ENCODE assay signal across 10 cellular contexts in the genomic region with DNA sequence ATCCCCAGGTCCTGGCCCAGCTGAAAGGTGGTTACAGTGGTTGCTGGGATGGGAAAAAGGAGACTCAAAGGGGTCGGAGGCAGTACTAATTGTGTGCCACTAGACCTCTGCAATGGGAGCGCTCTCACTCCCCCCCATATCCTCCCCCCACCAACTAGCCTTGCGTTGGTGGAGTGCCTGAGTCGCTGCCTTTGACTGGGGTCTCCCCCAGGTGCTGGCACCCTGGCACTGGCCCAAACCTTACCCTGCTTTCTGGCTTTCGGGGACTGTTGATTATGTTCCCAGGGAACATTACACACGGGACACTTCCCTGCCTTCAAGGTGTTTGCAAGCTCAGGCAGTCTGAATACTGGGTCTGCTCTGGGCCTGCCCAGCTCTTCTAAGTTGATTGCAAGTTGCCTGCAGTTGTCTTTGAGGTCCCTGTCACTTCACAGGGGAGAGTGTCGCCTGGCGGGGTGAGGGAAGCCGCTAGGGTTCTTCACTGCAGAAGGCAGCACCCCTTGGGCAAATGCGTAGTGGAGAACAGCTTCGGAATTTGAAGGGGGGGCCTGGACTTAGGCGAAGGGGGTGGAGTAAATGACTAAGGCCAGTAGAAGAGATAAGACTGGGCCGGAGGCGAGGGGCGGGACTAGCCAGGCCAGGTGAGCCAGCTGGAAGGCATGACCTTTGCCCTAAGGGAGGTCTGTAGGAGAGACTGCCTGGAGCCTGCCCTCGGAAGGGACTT.
DNase-seq lines count a peak whose midpoint lies in the region; ATAC-seq, FAIRE-seq and TF ChIP-seq lines count a peak whose summit lies in the region.
"Had no signal": no experiment of that assay in that cellular context is flagged by ENCODE, and none has a peak within 500 bp of the region (broad histone marks: within the 10 kb centered on the region; RNA-seq: fewer than 3 reads in every experiment).

No MANE protein-coding gene starts in this region.

- H3K9me3 Mint-ChIP-seq in activated naive CD8-positive, alpha-beta T cell treated with anti-CD3 and anti-CD28 coated beads for 36 hours: no peaks in the 10 kb centered on the region

- intact Hi-C loops in left ventricle myocardium inferior (cut with micrococcal nuclease) (no loop called here), heart right ventricle (cut with DNase I) (no loop called here), right lobe of liver (cut with DNase I) (no loop called here), sciatic nerve (cut with DNase I) (no loop called here)

- peaks cover 5% of the 10 kb centered on the region for H3K36me3 Mint-ChIP-seq in activated naive CD8-positive, alpha-beta T cell treated with anti-CD3 and anti-CD28 coated beads for 36 hours

- peak overlapping the region; percentile 63 for H3K27ac Mint-ChIP-seq in activated naive CD8-positive, alpha-beta T cell treated with anti-CD3 and anti-CD28 coated beads for 36 hours

- peaks cover 62% of the 10 kb centered on the region for H3K4me1 Mint-ChIP-seq in activated naive CD8-positive, alpha-beta T cell treated with anti-CD3 and anti-CD28 coated beads for 36 hours

- TF ChIP-seq CTCF in left ventricle myocardium inferior (IDR thresholded peaks at IDR 0.05; ENCODE audit: borderline replicate concordance): no peak
- no peak for TF ChIP-seq CTCF in heart right ventricle (IDR thresholded peaks at IDR 0.05)
- TF ChIP-seq CTCF in right lobe of liver (IDR thresholded peaks at IDR 0.05): no peak

- WGBS in heart right ventricle, 2 donors: 62 to 63% methylated on average over 16 of the region's 16 CpGs
- 41% methylated on average over 10 of the region's 16 CpGs for WGBS in right lobe of liver (ENCODE audit: insufficient coverage, low coverage, low lambda C conversion rate, missing lambda C conversion rate)

- H3K4me3 Mint-ChIP-seq in activated naive CD8-positive, alpha-beta T cell treated with anti-CD3 and anti-CD28 coated beads for 36 hours: peak overlapping the region; percentile 87

- peaks cover 61% of the 10 kb centered on the region for H3K4me1 ChIP-seq in left ventricle myocardium inferior
- H3K4me1 ChIP-seq in heart right ventricle: peaks cover 5 to 68% (median 33%) of the 10 kb centered on the region in 9 donors
- H3K4me1 ChIP-seq in right lobe of liver: peaks cover 0 to 45% (median 16%) of the 10 kb centered on the region in 4 donors

- H3K36me3 ChIP-seq in left ventricle myocardium inferior (no peaks in the 10 kb centered on the region), heart right ventricle (no peaks in the 10 kb centered on the region), right lobe of liver (no peaks in the 10 kb centered on the region)
- H3K36me3 ChIP-seq: heart left ventricle had no signal

- no peak for DNase-seq in left ventricle myocardium inferior
- no peak for DNase-seq in heart right ventricle
- no peak for DNase-seq in activated naive CD8-positive, alpha-beta T cell treated with anti-CD3 and anti-CD28 coated beads for 36 hours
- DNase-seq in right lobe of liver: peak; percentile 79 to 85 (median 85)
- DNase-seq in H54 (ENCODE audit: insufficient read length, low spot score): no peak
- DNase-seq in sciatic nerve (ENCODE audit: low spot score): no peak

- H3K27me3 ChIP-seq in left ventricle myocardium inferior (ENCODE audit: low read depth) (peaks cover 55% of the 10 kb centered on the region), heart right ventricle (peaks cover 0 to 31% (median 9%) of the 10 kb centered on the region in 7 donors), right lobe of liver (no peaks in the 10 kb centered on the region)

- H3K27ac ChIP-seq in left ventricle myocardium inferior (replicated peaks) (peak overlapping the region; percentile 82), heart right ventricle (peak overlapping the region in 2 of 10 donors; percentile 57 to 92), right lobe of liver (peak overlapping the region in 2 of 3 donors; percentile 60 to 70)
- H3K27ac ChIP-seq: HL-60 had no signal

- H3K27me3 Mint-ChIP-seq in activated naive CD8-positive, alpha-beta T cell treated with anti-CD3 and anti-CD28 coated beads for 36 hours: no peaks in the 10 kb centered on the region

- TF ChIP-seq POLR2A in right lobe of liver (IDR thresholded peaks at IDR 0.05) (no peak), H54 (IDR thresholded peaks at IDR 0.05; ENCODE audit: low read depth, low read length) (no peak)

- no peaks in the 10 kb centered on the region for H3K9me3 ChIP-seq in left ventricle myocardium inferior (replicated peaks)
- no peaks in the 10 kb centered on the region for H3K9me3 ChIP-seq in heart right ventricle
- no peaks in the 10 kb centered on the region for H3K9me3 ChIP-seq in right lobe of liver
- H3K9me3 ChIP-seq: heart left ventricle had no signal

- H3K4me3 ChIP-seq in left ventricle myocardium inferior (peak overlapping the region; percentile 74), heart right ventricle (peak overlapping the region in 2 of 10 donors; percentile 51 to 73), right lobe of liver (peak overlapping the region; percentile 57 to 74 (median 66))

- ATAC-seq in heart right ventricle (no peak), right lobe of liver (peak; percentile 44 to 58 (median 48)), GM21576 (IDR thresholded peaks at IDR 0.05; ENCODE audit: unreplicated experiment) (no peak), HG02642 (IDR thresholded peaks at IDR 0.05; ENCODE audit: poor library complexity, unreplicated experiment) (no peak), sciatic nerve (no peak)

- no peak for FAIRE-seq in H54 (lab: Jason Lieb, UNC)

Comparison
In these comparisons a context has a peak if more than half of its experiments do, and no peak if none do; other contexts are left out.
1. DNase-seq: peak in right lobe of liver (3 of 3); none in left ventricle myocardium inferior (single experiment), heart right ventricle (0 of 2), activated naive CD8-positive, alpha-beta T cell treated with anti-CD3 and anti-CD28 coated beads for 36 hours (single experiment), H54 (single experiment) and sciatic nerve (single experiment).
2. ATAC-seq: peak in right lobe of liver (4 of 4); none in heart right ventricle (0 of 8), GM21576 (single experiment), HG02642 (single experiment) and sciatic nerve (single experiment).